In the genomic region with DNA sequence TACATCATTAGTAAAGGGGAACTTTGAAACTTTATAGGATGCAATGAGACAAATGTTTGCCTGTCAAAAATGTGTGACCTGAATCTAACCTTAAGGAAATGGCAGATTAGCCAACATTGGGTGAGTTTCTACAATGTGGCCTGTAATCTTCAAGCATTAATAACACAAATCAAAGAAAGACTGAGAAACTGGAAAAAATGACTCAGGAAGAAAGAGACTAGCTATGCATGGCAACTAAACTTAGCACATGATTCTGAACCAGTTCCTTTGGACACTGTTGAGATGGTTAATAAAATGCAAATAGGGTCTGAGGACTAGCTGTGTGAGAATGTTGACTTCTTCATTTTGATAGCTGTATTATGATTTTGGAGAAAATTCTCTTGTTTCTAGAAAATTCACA, we compare ENCODE assay signal across 22 cellular contexts.
"Had no signal": no experiment of that assay in that cellular context is flagged by ENCODE, and none has a peak within 500 bp of the region (broad histone marks: within the 10 kb centered on the region; RNA-seq: fewer than 3 reads in every experiment).

No MANE protein-coding gene starts in this region.

- H3K27ac ChIP-seq: heart left ventricle, right lobe of liver, skin epidermis, tibial artery had no signal

- H3K4me1 ChIP-seq: right lobe of liver had no signal

- H3K27ac Mint-ChIP-seq: activated CD4-positive, alpha-beta memory T cell treated with anti-CD3 and anti-CD28 coated beads for 36 hours; activated naive CD8-positive, alpha-beta T cell; activated T-cell treated with anti-CD3 and anti-CD28 coated beads, Interleukin-2, amount 50 U/mL, for 72 hours; brain; dendritic cell treated with granulocyte-macrophage colony-stimulating factor and Interleukin-4, amounts not matched to agents 40 ng/mL and 50 ng/mL, for 4 days; memory B cell; stimulated activated naive CD8-positive, alpha-beta T cell treated with anti-CD3 and anti-CD28 coated beads, Interleukin-15, Interleukin-2, amounts not matched to agents 100 ng/mL and 50 ng/mL, for 24 hours had no signal

- H3K4me3 ChIP-seq: heart left ventricle, right lobe of liver, skin epidermis, tibial artery had no signal

- H3K36me3 Mint-ChIP-seq: memory B cell had no signal

- H3K27me3 ChIP-seq: heart left ventricle, right lobe of liver, tibial artery had no signal

- H3K9me3 ChIP-seq: right lobe of liver, tibial artery had no signal

- H3K36me3 ChIP-seq: heart left ventricle, right lobe of liver, tibial artery had no signal

- H3K27me3 Mint-ChIP-seq: activated CD4-positive, alpha-beta memory T cell treated with anti-CD3 and anti-CD28 coated beads for 36 hours; activated naive CD8-positive, alpha-beta T cell; brain; dendritic cell treated with granulocyte-macrophage colony-stimulating factor and Interleukin-4, amounts not matched to agents 40 ng/mL and 50 ng/mL, for 4 days; stimulated activated naive CD8-positive, alpha-beta T cell treated with anti-CD3 and anti-CD28 coated beads, Interleukin-15, Interleukin-2, amounts not matched to agents 100 ng/mL and 50 ng/mL, for 24 hours had no signal

- DNase-seq: activated CD4-positive, alpha-beta memory T cell treated with anti-CD3 and anti-CD28 coated beads for 36 hours; activated CD4-positive, alpha-beta T cell treated with anti-CD3 and anti-CD28 coated beads for 48 hours; activated gamma-delta T cell; activated T-cell treated with anti-CD3 and anti-CD28 coated beads, Interleukin-2, amount 50 U/mL, for 72 hours; amygdala; caudate nucleus; effector CD4-positive, alpha-beta T cell; erythroblast; heart left ventricle; islet precursor cell; left cardiac atrium; occipital lobe; right lobe of liver; stimulated activated CD4-positive, alpha-beta T cell treated with anti-CD3 and anti-CD28 coated beads, Interleukin-1b, Interleukin-23, amount 100 ng/mL, for 48 hours; SW 1271; tibial artery had no signal

- H3K4me3 Mint-ChIP-seq: activated CD4-positive, alpha-beta memory T cell treated with anti-CD3 and anti-CD28 coated beads for 36 hours; activated naive CD8-positive, alpha-beta T cell; activated T-cell treated with anti-CD3 and anti-CD28 coated beads, Interleukin-2, amount 50 U/mL, for 72 hours; brain; dendritic cell treated with granulocyte-macrophage colony-stimulating factor and Interleukin-4, amounts not matched to agents 40 ng/mL and 50 ng/mL, for 4 days; memory B cell; stimulated activated naive CD8-positive, alpha-beta T cell treated with anti-CD3 and anti-CD28 coated beads, Interleukin-15, Interleukin-2, amounts not matched to agents 100 ng/mL and 50 ng/mL, for 24 hours had no signal

- ATAC-seq: activated T-cell treated with anti-CD3 and anti-CD28 coated beads, Interleukin-2, amount 50 U/mL, for 72 hours; heart left ventricle; left cardiac atrium; right lobe of liver had no signal
